In the genomic region with DNA sequence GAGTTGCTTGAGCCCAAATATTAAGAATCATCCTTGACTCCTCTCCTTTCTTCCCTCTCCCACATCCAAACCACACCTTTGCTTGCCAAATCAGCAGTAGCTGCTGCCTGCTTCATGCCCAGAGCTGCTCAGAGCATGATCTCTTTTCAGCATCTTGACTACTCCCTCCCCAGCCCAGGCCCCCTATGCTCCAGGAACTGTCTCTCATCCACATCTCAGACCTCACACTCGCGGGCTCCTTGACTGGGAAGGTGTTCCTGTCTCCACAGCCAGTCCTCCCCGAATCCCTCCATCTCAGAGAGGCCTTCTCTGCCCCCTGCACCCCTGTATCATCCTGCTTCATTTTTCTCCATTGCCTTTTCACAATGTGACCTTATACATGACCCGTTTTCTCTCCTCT, we compare ENCODE assay signal across 19 cellular contexts.
"Had no signal": no experiment of that assay in that cellular context is flagged by ENCODE, and none has a peak within 500 bp of the region (broad histone marks: within the 10 kb centered on the region; RNA-seq: fewer than 3 reads in every experiment).

No MANE protein-coding gene starts in this region.

- H3K27ac Mint-ChIP-seq: activated naive CD4-positive, alpha-beta T cell treated with anti-CD3 and anti-CD28 coated beads, Interleukin-2, amount 50 U/mL, for 24 hours; activated T-cell treated with anti-CD3 and anti-CD28 coated beads, Interleukin-2, amount 50 U/mL, for 72 hours; dendritic cell treated with granulocyte-macrophage colony-stimulating factor and Interleukin-4, amounts not matched to agents 40 ng/mL and 50 ng/mL, for 4 days; immature natural killer cell; memory B cell had no signal

- H3K27ac ChIP-seq: esophagus squamous epithelium, pancreas, SJCRH30 had no signal

- H3K36me3 Mint-ChIP-seq: memory B cell, naive B cell had no signal

- H3K27me3 ChIP-seq: pancreas had no signal

- H3K9me3 Mint-ChIP-seq: activated naive CD4-positive, alpha-beta T cell treated with anti-CD3 and anti-CD28 coated beads, Interleukin-2, amount 50 U/mL, for 24 hours had no signal

- H3K4me1 ChIP-seq: pancreas, SJCRH30 had no signal

- H3K27me3 Mint-ChIP-seq: activated naive CD4-positive, alpha-beta T cell treated with anti-CD3 and anti-CD28 coated beads, Interleukin-2, amount 50 U/mL, for 24 hours had no signal

- H3K4me1 Mint-ChIP-seq: memory B cell had no signal

- DNase-seq: activated gamma-delta T cell; activated T-cell treated with anti-CD3 and anti-CD28 coated beads, Interleukin-2, amount 50 U/mL, for 72 hours; cerebellar nuclear complex; effector memory CD4-positive, alpha-beta T cell; esophagus squamous epithelium; immature natural killer cell; kidney glomerular epithelial cell; mucosa of descending colon; naive B cell; pancreas; SJCRH30; stimulated activated naive CD8-positive, alpha-beta T cell treated with anti-CD3 and anti-CD28 coated beads, Interleukin-15, Interleukin-2, amounts not matched to agents 100 U/mL and 50 U/mL, for 24 hours; trophoblast cell had no signal

- ATAC-seq: activated CD4-positive, CD25-positive, alpha-beta regulatory T cell treated with anti-CD3 and anti-CD28 coated beads, Interleukin-2, amount 50 U/mL, for 24 hours; mucosa of descending colon; pancreas; sciatic nerve; stimulated activated naive CD8-positive, alpha-beta T cell treated with anti-CD3 and anti-CD28 coated beads, Interleukin-15, Interleukin-2, amounts not matched to agents 100 U/mL and 50 U/mL, for 24 hours had no signal

- H3K4me3 ChIP-seq: esophagus squamous epithelium, mucosa of descending colon, pancreas, SJCRH30 had no signal

- H3K4me3 Mint-ChIP-seq: activated CD4-positive, alpha-beta T cell treated with anti-CD3 and anti-CD28 coated beads, Interleukin-2, amount 10 ng/mL, durations not matched to agents 7 days and 5 days; activated naive CD4-positive, alpha-beta T cell treated with anti-CD3 and anti-CD28 coated beads, Interleukin-2, amount 50 U/mL, for 24 hours; dendritic cell treated with granulocyte-macrophage colony-stimulating factor and Interleukin-4, amounts not matched to agents 40 ng/mL and 50 ng/mL, for 4 days; immature natural killer cell; memory B cell had no signal
